Comparison of ENCODE assay signal across 15 cellular contexts in the genomic region with DNA sequence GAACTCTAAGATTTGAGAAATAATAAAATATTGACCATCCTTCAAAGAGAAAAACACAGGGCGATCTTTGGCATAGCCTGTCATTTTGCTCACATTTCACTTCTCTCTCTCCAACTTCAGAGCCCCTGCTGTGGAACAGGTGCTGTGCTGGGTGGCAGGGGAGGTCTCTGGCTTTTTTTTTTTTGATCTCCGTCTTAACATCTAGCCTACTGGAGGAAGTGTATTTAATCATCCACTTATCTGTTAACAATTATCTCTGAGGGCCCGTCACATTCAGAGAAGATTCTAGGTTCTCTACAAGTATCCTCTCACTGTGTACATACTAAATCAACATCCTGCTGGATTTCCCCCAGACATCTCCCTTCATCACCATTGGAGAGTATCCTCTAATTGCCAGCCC. TPM values are rescaled to one million over a fixed set of nuclear protein-coding genes. Genes with fewer than 3 reads are reported as not detected.
DNase-seq lines count a peak whose midpoint lies in the region; ATAC-seq, FAIRE-seq and TF ChIP-seq lines count a peak whose summit lies in the region.
"Had no signal": no experiment of that assay in that cellular context is flagged by ENCODE, and none has a peak within 500 bp of the region (broad histone marks: within the 10 kb centered on the region; RNA-seq: fewer than 3 reads in every experiment).

No MANE protein-coding gene starts in this region.

- peak; percentile 11 to 19 for ATAC-seq in CD4-positive, CD25-positive, alpha-beta regulatory T cell (ENCODE audit: low read depth in 2 of 2)
- ATAC-seq in GM21786 (IDR thresholded peaks at IDR 0.05; ENCODE audit: unreplicated experiment) (no peak), HG02678 (IDR thresholded peaks at IDR 0.05; ENCODE audit: unreplicated experiment) (no peak), HG02642 (IDR thresholded peaks at IDR 0.05; ENCODE audit: poor library complexity, unreplicated experiment) (no peak), gastroesophageal sphincter (no peak)

- H3K27ac ChIP-seq in CD4-positive, CD25-positive, alpha-beta regulatory T cell (ENCODE audit: insufficient read depth, low read length, poor library complexity, severe bottlenecking), result peak overlapping the region; percentile 89
- H3K27ac ChIP-seq in gastroesophageal sphincter, result no peak overlapping the region
- H3K27ac ChIP-seq: C4-2B, colonic mucosa, WERI-Rb-1 had no signal

- H3K4me1 ChIP-seq in CD4-positive, CD25-positive, alpha-beta regulatory T cell (ENCODE audit: control insufficient read depth, insufficient read depth, low read length, poor library complexity, severe bottlenecking), result peaks cover 94% of the 10 kb centered on the region
- peaks cover 0 to 22% (median 0%) of the 10 kb centered on the region in 3 donors for H3K4me1 ChIP-seq in gastroesophageal sphincter
- H3K4me1 ChIP-seq: colonic mucosa had no signal

- peak overlapping the region; percentile 62 to 82 (median 75) for H3K4me3 Mint-ChIP-seq in CD4-positive, CD25-positive, alpha-beta regulatory T cell
- H3K4me3 Mint-ChIP-seq in activated naive CD8-positive, alpha-beta T cell, result peak overlapping the region; percentile 76
- H3K4me3 Mint-ChIP-seq: H9 had no signal

- peaks cover 46 to 95% (median 78%) of the 10 kb centered on the region in 4 donors for H3K4me1 Mint-ChIP-seq in CD4-positive, CD25-positive, alpha-beta regulatory T cell
- H3K4me1 Mint-ChIP-seq in activated naive CD8-positive, alpha-beta T cell (ENCODE audit: low read depth), result peaks cover 85% of the 10 kb centered on the region

- peak overlapping the region; percentile 60 for H3K4me3 ChIP-seq in CD4-positive, CD25-positive, alpha-beta regulatory T cell (ENCODE audit: low read depth, low read length)
- H3K4me3 ChIP-seq in gastroesophageal sphincter, result no peak overlapping the region
- H3K4me3 ChIP-seq: colonic mucosa had no signal

- H3K9me3 Mint-ChIP-seq in CD4-positive, CD25-positive, alpha-beta regulatory T cell, result no peaks in the 10 kb centered on the region
- H3K9me3 Mint-ChIP-seq in activated naive CD8-positive, alpha-beta T cell (ENCODE audit: low read depth), result no peaks in the 10 kb centered on the region
- H3K9me3 Mint-ChIP-seq: H9 had no signal

- FAIRE-seq in GM19239 (lab: Jason Lieb, UNC), result peak; percentile 64

- peak in 1 of 3 donors; percentile 51 for DNase-seq in CD4-positive, CD25-positive, alpha-beta regulatory T cell
- DNase-seq in GM19239 (ENCODE audit: insufficient read length, low spot score) (no peak), NCI-H2171 (lab: John Stamatoyannopoulos, UW) (peak; percentile 36)
- DNase-seq: colonic mucosa; H9; IMR-90; SIG-M5; stimulated activated CD4-positive, alpha-beta T cell treated with anti-CD3 and anti-CD28 coated beads, Interleukin-4, amount 100 ng/mL, for 1 hour; WERI-Rb-1 had no signal

- H3K36me3 Mint-ChIP-seq in CD4-positive, CD25-positive, alpha-beta regulatory T cell, result peaks cover 26% of the 10 kb centered on the region
- H3K36me3 Mint-ChIP-seq in activated naive CD8-positive, alpha-beta T cell, result peaks cover 9% of the 10 kb centered on the region

- TF ChIP-seq POLR2A in gastroesophageal sphincter (IDR thresholded peaks at IDR 0.05), result no peak

- no peaks in the 10 kb centered on the region for H3K27me3 Mint-ChIP-seq in CD4-positive, CD25-positive, alpha-beta regulatory T cell
- H3K27me3 Mint-ChIP-seq in activated naive CD8-positive, alpha-beta T cell, result no peaks in the 10 kb centered on the region

- no peaks in the 10 kb centered on the region for H3K9me3 ChIP-seq in CD4-positive, CD25-positive, alpha-beta regulatory T cell (ENCODE audit: control insufficient read depth in 2 of 2, low read length in 2 of 2)
- H3K9me3 ChIP-seq in gastroesophageal sphincter, result no peaks in the 10 kb centered on the region
- H3K9me3 ChIP-seq: colonic mucosa had no signal

- no peak for TF ChIP-seq EP300 in gastroesophageal sphincter (IDR thresholded peaks at IDR 0.05)

- peak overlapping the region; percentile 79 to 98 (median 90) for H3K27ac Mint-ChIP-seq in CD4-positive, CD25-positive, alpha-beta regulatory T cell
- H3K27ac Mint-ChIP-seq in activated naive CD8-positive, alpha-beta T cell, result peak overlapping the region; percentile 86
- H3K27ac Mint-ChIP-seq: H9 had no signal

- 91 to 95% methylated on average over 3 of the region's 3 CpGs for WGBS in gastroesophageal sphincter (ENCODE audit: low coverage in 1 of 2), 2 donors

- H3K36me3 ChIP-seq in CD4-positive, CD25-positive, alpha-beta regulatory T cell (ENCODE audit: control insufficient read depth, insufficient read depth, low read length), result peaks cover 1% of the 10 kb centered on the region
- H3K36me3 ChIP-seq in gastroesophageal sphincter, result no peaks in the 10 kb centered on the region
- H3K36me3 ChIP-seq: colonic mucosa, WERI-Rb-1 had no signal

- no peaks in the 10 kb centered on the region for H3K27me3 ChIP-seq in CD4-positive, CD25-positive, alpha-beta regulatory T cell (ENCODE audit: control insufficient read depth, insufficient read depth, low read length)
- H3K27me3 ChIP-seq in gastroesophageal sphincter, result no peaks in the 10 kb centered on the region
- H3K27me3 ChIP-seq: colonic mucosa had no signal

- TF ChIP-seq CTCF in gastroesophageal sphincter (IDR thresholded peaks at IDR 0.05), result no peak

RNA-seq across cellular contexts. Expression of a gene that starts 34.1 kb away (rescaled TPM):
- 192 TPM for total RNA-seq in CD4-positive, CD25-positive, alpha-beta regulatory T cell
- 100 to 1,000 TPM in 2 of 4 donors, 10 to 100 TPM in 2; 70.2 to 114 (median 99.5) TPM for polyA plus RNA-seq in CD4-positive, CD25-positive, alpha-beta regulatory T cell
- 10 to 100 TPM in 2 of 4 donors, 1 to 10 TPM in 2; 4.3 to 15.6 (median 11.0) TPM for total RNA-seq in gastroesophageal sphincter

Comparison
In these comparisons a context has a peak if more than half of its experiments do, and no peak if none do; other contexts are left out.
1. ATAC-seq: peak in CD4-positive, CD25-positive, alpha-beta regulatory T cell (2 of 2); none in GM21786 (single experiment), HG02678 (single experiment), HG02642 (single experiment) and gastroesophageal sphincter (single experiment).
2. RNA of a gene that starts 34.1 kb away (total RNA-seq): 192 TPM in CD4-positive, CD25-positive, alpha-beta regulatory T cell (single experiment); 4.3 to 15.6 TPM in gastroesophageal sphincter; every median in the first group is over 10 times any median in the second.